ENCODE assay signal across 8 cellular contexts in genomic region chr7:99557196-99557607, GRCh38. TPM values are rescaled to one million over a fixed set of nuclear protein-coding genes. Genes with fewer than 3 reads are reported as not detected.
DNase-seq lines count a peak whose midpoint lies in the region; ATAC-seq and TF ChIP-seq lines count a peak whose summit lies in the region.

No MANE protein-coding gene starts in this region.

- H2AFZ ChIP-seq in OCI-LY7 (ENCODE audit: low read length) (no peak overlapping the region), neuron (ENCODE audit: low read depth, low read length) (no peak overlapping the region)

- no peaks in the 10 kb centered on the region for H3K9me3 Mint-ChIP-seq in CD4-positive, alpha-beta memory T cell
- no peaks in the 10 kb centered on the region for H3K9me3 Mint-ChIP-seq in endothelial cell (ENCODE audit: unreplicated experiment)

- H3K9me2 ChIP-seq in OCI-LY7 (ENCODE audit: insufficient read depth, low read length): no peaks in the 10 kb centered on the region

- peak overlapping the region; percentile 82 for H3K4me2 ChIP-seq in OCI-LY7 (ENCODE audit: low read length)

- peak overlapping the region; percentile 96 to 99 (median 99) for H3K27ac Mint-ChIP-seq in CD4-positive, alpha-beta memory T cell
- peak overlapping the region; percentile 83 for H3K27ac Mint-ChIP-seq in endothelial cell (ENCODE audit: unreplicated experiment)

- BruUV-seq in OCI-LY7 (replicated peaks; lab: Mats Ljungman, UMichigan): no TSS peak

- intact Hi-C loops in CD4-positive, alpha-beta memory T cell (cut with micrococcal nuclease): loop anchor here (10.0 kb wide), 1 partner anchor 528 kb away; the partner anchor contains the start of genes COPS6 and ZNF3
- intact Hi-C loops in OCI-LY7 (cut with micrococcal nuclease; ENCODE audit: unreplicated experiment): no loop called here

- H3K36me3 ChIP-seq in CD4-positive, alpha-beta memory T cell (ENCODE audit: insufficient read depth, low read length): peaks cover 24% of the 10 kb centered on the region
- peaks cover 68% of the 10 kb centered on the region for H3K36me3 ChIP-seq in OCI-LY7 (ENCODE audit: insufficient read depth, low read length)
- H3K36me3 ChIP-seq in neuron (ENCODE audit: insufficient read depth, low read length): peaks cover 40% of the 10 kb centered on the region

- no peak for TF ChIP-seq CTCF in OCI-LY7 (conservative IDR thresholded peaks at IDR 0.05; ENCODE audit: low read length)
- TF ChIP-seq CTCF in endothelial cell (IDR thresholded peaks at IDR 0.05; ENCODE audit: unreplicated experiment): no peak

- no peak for DNase-seq in CD4-positive, alpha-beta memory T cell
- DNase-seq in OCI-LY7 (ENCODE audit: low spot score): peak; percentile 7
- DNase-seq in endothelial cell (ENCODE audit: low spot score): no peak
- no peak for DNase-seq in NCI-H446 treated with DMSO at 0.1 percent for 48 hours (lab: John Stamatoyannopoulos, UW)

- peak overlapping the region; percentile 76 to 97 for H3K4me3 ChIP-seq in CD4-positive, alpha-beta memory T cell (ENCODE audit: low read length in 2 of 2)
- H3K4me3 ChIP-seq in OCI-LY7 (ENCODE audit: low read depth, low read length, poor library complexity, severe bottlenecking) (peak overlapping the region; percentile 97), neuron (ENCODE audit: low read length) (peak overlapping the region; percentile 87)

- H3K9me3 ChIP-seq in CD4-positive, alpha-beta memory T cell (ENCODE audit: control insufficient read depth in 1 of 2, low read length in 2 of 2): no peaks in the 10 kb centered on the region
- H3K9me3 ChIP-seq in OCI-LY7 (ENCODE audit: low read length) (no peaks in the 10 kb centered on the region), neuron (ENCODE audit: low read length) (no peaks in the 10 kb centered on the region)

- H3K27ac ChIP-seq in CD4-positive, alpha-beta memory T cell (ENCODE audit: low read depth, low read length): peak overlapping the region; percentile 98
- H3K27ac ChIP-seq in OCI-LY7 (ENCODE audit: low read depth, low read length, poor library complexity, severe bottlenecking): peak overlapping the region; percentile 79

- no peaks in the 10 kb centered on the region for H3K27me3 Mint-ChIP-seq in CD4-positive, alpha-beta memory T cell
- H3K27me3 Mint-ChIP-seq in endothelial cell (ENCODE audit: unreplicated experiment): peaks cover 6% of the 10 kb centered on the region

- CTCF ChIA-PET in CD4-positive, alpha-beta memory T cell (lab: Charles Lee; ENCODE audit: partially characterized antibody): interaction anchor here (1.4 to 2.0 kb wide), 3 partner anchors 32 to 59 kb away, joined by 3 to 5 read pairs (median 3); partner anchors contain the start of gene ZKSCAN5
- CTCF ChIA-PET in OCI-LY7 (lab: Charles Lee; ENCODE audit: unreplicated experiment): no interaction called here

- peak overlapping the region; percentile 91 to 100 (median 98) for H3K4me3 Mint-ChIP-seq in CD4-positive, alpha-beta memory T cell
- peak overlapping the region; percentile 97 for H3K4me3 Mint-ChIP-seq in endothelial cell (ENCODE audit: unreplicated experiment)

- peaks cover 48% of the 10 kb centered on the region for H3K4me1 ChIP-seq in CD4-positive, alpha-beta memory T cell (ENCODE audit: insufficient read depth, low read length)
- H3K4me1 ChIP-seq in OCI-LY7 (ENCODE audit: insufficient read depth, low read length, poor library complexity, severe bottlenecking): peaks cover 29% of the 10 kb centered on the region
- peaks cover 19% of the 10 kb centered on the region for H3K4me1 ChIP-seq in neuron (ENCODE audit: insufficient read depth, low read length)

- peaks cover 29 to 67% (median 45%) of the 10 kb centered on the region in 4 donors for H3K4me1 Mint-ChIP-seq in CD4-positive, alpha-beta memory T cell
- peaks cover 25% of the 10 kb centered on the region for H3K4me1 Mint-ChIP-seq in endothelial cell (ENCODE audit: unreplicated experiment)

- no peaks in the 10 kb centered on the region for H3K27me3 ChIP-seq in CD4-positive, alpha-beta memory T cell (ENCODE audit: insufficient read depth, low read length)
- no peaks in the 10 kb centered on the region for H3K27me3 ChIP-seq in neuron (ENCODE audit: insufficient read depth, low read length)

- no peak for ATAC-seq in GM21723 (IDR thresholded peaks at IDR 0.05; ENCODE audit: unreplicated experiment)
- ATAC-seq in HG03432 (IDR thresholded peaks at IDR 0.05; ENCODE audit: unreplicated experiment): no peak
- ATAC-seq in HG03342 (IDR thresholded peaks at IDR 0.05; ENCODE audit: unreplicated experiment): no peak

- H3K36me3 Mint-ChIP-seq in CD4-positive, alpha-beta memory T cell: peaks cover 18 to 64% of the 10 kb centered on the region in 2 donors
- H3K36me3 Mint-ChIP-seq in endothelial cell (ENCODE audit: low read depth, unreplicated experiment): peaks cover 13% of the 10 kb centered on the region

- peaks cover 65% of the 10 kb centered on the region for H3K79me2 ChIP-seq in OCI-LY7 (ENCODE audit: insufficient read depth, low read depth, low read length)

- 0 out of 2 replicates have a peak, but pooled peaks cover 14% of the 10 kb centered on the region for H4K20me1 ChIP-seq in OCI-LY7 (ENCODE audit: insufficient read depth, low read length)

- POLR2A ChIA-PET in CD4-positive, alpha-beta memory T cell (lab: Charles Lee; ENCODE audit: partially characterized antibody): interaction anchor here (0.7 to 4.7 kb wide), 12 partner anchors 21 to 362 kb away, joined by 3 to 86 read pairs (median 10); partner anchors contain the start of genes BUD31, PDAP1, TRIM4 and ZKSCAN5
- POLR2A ChIA-PET in OCI-LY7 (lab: Charles Lee): interaction anchor here (0.6 to 2.3 kb wide), 6 partner anchors 45 to 1591 kb away, joined by 3 to 20 read pairs (median 4); partner anchors contain the start of genes ATP5MF, BUD31, PDAP1 and ZKSCAN5

RNA-seq across cellular contexts. Expression of gene ZNF655, which starts 1.2 kb away (rescaled TPM):
- total RNA-seq in CD4-positive, alpha-beta memory T cell: 100 to 1,000 TPM; 137 to 150 TPM
- 10 to 100 TPM; 66.8 to 74.0 TPM for polyA plus RNA-seq in CD4-positive, alpha-beta memory T cell
- total RNA-seq in OCI-LY7 (2014; rRNA removed; shearing (Covaris generic)): 64.1 and 100 TPM in 2 replicates
- total RNA-seq in OCI-LY7 (2022): 79.7 and 84.7 TPM in 2 replicates
- total RNA-seq in endothelial cell (ENCODE audit: unreplicated experiment): 36.3 TPM

RNA-seq across cellular contexts. Expression of gene FAM200A, which starts 5.3 kb away (rescaled TPM):
- total RNA-seq in CD4-positive, alpha-beta memory T cell: 10 to 100 TPM; 12.9 to 13.0 TPM
- 1 to 10 TPM; 1.6 to 5.9 TPM for polyA plus RNA-seq in CD4-positive, alpha-beta memory T cell
- total RNA-seq in OCI-LY7 (2014; rRNA removed; shearing (Covaris generic)): 4.2 and 5.5 TPM in 2 replicates
- total RNA-seq in OCI-LY7 (2022): 7.3 and 7.9 TPM in 2 replicates
- 6.8 TPM for total RNA-seq in endothelial cell (ENCODE audit: unreplicated experiment)

RNA-seq across cellular contexts. Expression of gene TMEM225B, which starts 40.9 kb away (rescaled TPM):
- total RNA-seq in CD4-positive, alpha-beta memory T cell: 1 to 10 TPM; 1.0 to 1.1 TPM
- polyA plus RNA-seq in CD4-positive, alpha-beta memory T cell: under 1 TPM; 0.61 to 0.98 TPM
- 1.4 and 2.4 TPM in 2 replicates for total RNA-seq in OCI-LY7 (2014; rRNA removed; shearing (Covaris generic))
- total RNA-seq in OCI-LY7 (2022) (2.4 and 3.9 TPM in 2 replicates), endothelial cell (ENCODE audit: unreplicated experiment) (0.46 TPM)

RNA-seq across cellular contexts. Expression of gene ZKSCAN5, which starts 52.7 kb away (rescaled TPM):
- total RNA-seq in CD4-positive, alpha-beta memory T cell: 1 to 10 TPM; 8.8 to 9.3 TPM
- polyA plus RNA-seq in CD4-positive, alpha-beta memory T cell: 1 to 10 TPM; 2.5 to 7.0 TPM
- 11.4 and 12.2 TPM in 2 replicates for total RNA-seq in OCI-LY7 (2014; rRNA removed; shearing (Covaris generic))
- 13.7 and 14.5 TPM in 2 replicates for total RNA-seq in OCI-LY7 (2022)
- total RNA-seq in endothelial cell (ENCODE audit: unreplicated experiment): 17.8 TPM

RNA-seq across cellular contexts. Expression of gene ZNF394, which starts 57.1 kb away (rescaled TPM):
- total RNA-seq in CD4-positive, alpha-beta memory T cell: 10 to 100 TPM; 85.7 to 88.6 TPM
- 10 to 100 TPM; 64.5 to 85.6 TPM for polyA plus RNA-seq in CD4-positive, alpha-beta memory T cell
- total RNA-seq in OCI-LY7 (2014; rRNA removed; shearing (Covaris generic)): 23.5 and 26.8 TPM in 2 replicates
- total RNA-seq in OCI-LY7 (2022) (35.3 and 35.4 TPM in 2 replicates), endothelial cell (ENCODE audit: unreplicated experiment) (24.6 TPM)
